Comparison of ENCODE assay signal across 23 cellular contexts in the genomic region with DNA sequence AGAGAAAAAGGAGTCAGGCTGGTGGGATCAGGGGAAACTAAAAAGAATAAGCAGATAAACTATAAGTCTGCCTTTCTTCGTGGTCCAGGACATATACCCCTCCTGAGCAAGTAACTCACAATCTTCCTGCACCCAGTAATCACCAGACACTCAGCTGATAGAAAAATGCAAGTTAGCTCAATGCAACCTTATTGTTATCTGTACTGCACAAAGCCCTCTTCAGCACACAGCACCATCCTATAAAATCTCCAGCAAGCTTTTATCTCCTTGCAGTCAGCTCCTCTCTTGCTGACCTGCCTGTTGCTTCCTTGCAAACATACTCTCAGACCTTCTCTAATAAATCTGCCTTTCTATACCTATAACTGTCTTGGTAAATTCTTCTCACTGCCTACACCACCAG. TPM values are rescaled to one million over a fixed set of nuclear protein-coding genes. Genes with fewer than 3 reads are reported as not detected.
"Had no signal": no experiment of that assay in that cellular context is flagged by ENCODE, and none has a peak within 500 bp of the region (broad histone marks: within the 10 kb centered on the region; RNA-seq: fewer than 3 reads in every experiment).

No MANE protein-coding gene starts in this region.

- H3K27me3 ChIP-seq: brain microvascular endothelial cell, cardiac muscle cell had no signal

- H3K4me2 ChIP-seq: SK-N-SH had no signal

- H3K36me3 ChIP-seq: brain microvascular endothelial cell, cardiac muscle cell had no signal

- DNase-seq: activated CD4-positive, alpha-beta T cell treated with anti-CD3 and anti-CD28 coated beads for 4 hours; activated CD8-positive, alpha-beta memory T cell treated with anti-CD3 and anti-CD28 coated beads, Interleukin-2, amount 50 U/mL, for 4 hours; activated CD8-positive, alpha-beta T cell treated with anti-CD3 and anti-CD28 coated beads for 36 hours; activated gamma-delta T cell treated with Interleukin-2 at 50 U/mL for 16 hours; activated naive CD4-positive, alpha-beta T cell treated with anti-CD3 and anti-CD28 coated beads, Interleukin-2, amount 10 ng/mL, durations not matched to agents 7 days and 5 days; activated naive CD8-positive, alpha-beta T cell treated with anti-CD3 and anti-CD28 coated beads for 36 hours; activated T-cell treated with anti-CD3 and anti-CD28 coated beads, Interleukin-2, amount 50 U/mL, for 72 hours; brain microvascular endothelial cell; NCI-H1092 treated with DMSO at 0.1 percent for 48 hours; NCI-H1417 treated with DMSO at 0.1 percent for 48 hours; NCI-H1694 treated with DMSO at 0.1 percent for 48 hours; NCI-H2029 treated with DMSO at 0.1 percent for 48 hours; NCI-H345; NCI-H524; RPMI8226; SK-N-SH; T-helper 1 cell had no signal

- H3K27ac ChIP-seq: brain microvascular endothelial cell, cardiac muscle cell had no signal

- H3K9me3 ChIP-seq: SK-N-SH had no signal

- H3K9me3 Mint-ChIP-seq: activated CD8-positive, alpha-beta T cell treated with anti-CD3 and anti-CD28 coated beads for 36 hours; activated naive CD4-positive, alpha-beta T cell treated with anti-CD3 and anti-CD28 coated beads, Interleukin-2, amount 10 ng/mL, durations not matched to agents 7 days and 5 days; activated naive CD8-positive, alpha-beta T cell treated with anti-CD3 and anti-CD28 coated beads for 36 hours; activated T-cell treated with anti-CD3 and anti-CD28 coated beads, Interleukin-2, amount 50 U/mL, for 72 hours; activated T-helper 2 cell treated with anti-CD3 and anti-CD28 coated beads, Interferon-gamma antibody, Interleukin-2, Interleukin-4, amounts not matched to agents 10 μg/mL and 5 μg/mL and 100 μg/mL, durations not matched to agents 14 hours and 24 hours and 36 hours had no signal

- H3K4me3 Mint-ChIP-seq: activated CD8-positive, alpha-beta T cell treated with anti-CD3 and anti-CD28 coated beads for 36 hours; activated naive CD4-positive, alpha-beta T cell treated with anti-CD3 and anti-CD28 coated beads, Interleukin-2, amount 10 ng/mL, durations not matched to agents 7 days and 5 days; activated naive CD8-positive, alpha-beta T cell treated with anti-CD3 and anti-CD28 coated beads for 36 hours; activated T-cell treated with anti-CD3 and anti-CD28 coated beads, Interleukin-2, amount 50 U/mL, for 72 hours had no signal

- H3K4me3 ChIP-seq: cardiac muscle cell had no signal

- ATAC-seq: Panc1, Right ventricle myocardium inferior had no signal

- H3K27ac Mint-ChIP-seq: activated CD8-positive, alpha-beta T cell treated with anti-CD3 and anti-CD28 coated beads for 36 hours; activated naive CD4-positive, alpha-beta T cell treated with anti-CD3 and anti-CD28 coated beads, Interleukin-2, amount 10 ng/mL, durations not matched to agents 7 days and 5 days; activated naive CD8-positive, alpha-beta T cell treated with anti-CD3 and anti-CD28 coated beads for 36 hours; activated T-cell treated with anti-CD3 and anti-CD28 coated beads, Interleukin-2, amount 50 U/mL, for 72 hours; activated T-helper 2 cell treated with anti-CD3 and anti-CD28 coated beads, Interferon-gamma antibody, Interleukin-2, Interleukin-4, amounts not matched to agents 10 μg/mL and 5 μg/mL and 100 μg/mL, durations not matched to agents 14 hours and 24 hours and 36 hours had no signal

- H3K27me3 Mint-ChIP-seq: activated CD8-positive, alpha-beta T cell treated with anti-CD3 and anti-CD28 coated beads for 36 hours; activated naive CD4-positive, alpha-beta T cell treated with anti-CD3 and anti-CD28 coated beads, Interleukin-2, amount 10 ng/mL, durations not matched to agents 7 days and 5 days; activated naive CD8-positive, alpha-beta T cell treated with anti-CD3 and anti-CD28 coated beads for 36 hours had no signal

- H3K9ac ChIP-seq: SK-N-SH had no signal

- H3K9me2 ChIP-seq: SK-N-SH had no signal

RNA-seq across cellular contexts. Expression of a gene that starts 12.2 kb away (rescaled TPM):
- total RNA-seq: LHCN-M2, MCF 10A, Right ventricle myocardium inferior had no signal
- polyA plus RNA-seq: SK-N-SH had no signal
